ENCODE assay signal across 9 cellular contexts in genomic region chr7:131753620-131754222, GRCh38.
DNase-seq lines count a peak whose midpoint lies in the region; ATAC-seq, FAIRE-seq and TF ChIP-seq lines count a peak whose summit lies in the region.
"Had no signal": no experiment of that assay in that cellular context is flagged by ENCODE, and none has a peak within 500 bp of the region (broad histone marks: within the 10 kb centered on the region; RNA-seq: fewer than 3 reads in every experiment).

No MANE protein-coding gene starts in this region.

- H4K20me1 ChIP-seq in SU-DHL-6 (ENCODE audit: low read depth, low read length): no peaks in the 10 kb centered on the region
- H4K20me1 ChIP-seq in keratinocyte (ENCODE audit: control insufficient read depth, extremely low read depth, insufficient read depth, low read length): no peaks in the 10 kb centered on the region

- H3K27me3 Mint-ChIP-seq in CD4-positive, alpha-beta T cell: peaks cover 16% of the 10 kb centered on the region

- TF ChIP-seq POLR2A in uterus (IDR thresholded peaks at IDR 0.05): no peak

- H3K4me3 Mint-ChIP-seq in CD4-positive, alpha-beta T cell: no peak overlapping the region
- H3K4me3 Mint-ChIP-seq: activated CD8-positive, alpha-beta T cell treated with anti-CD3 and anti-CD28 coated beads, Interleukin-2, amount 10 ng/mL, durations not matched to agents 7 days and 5 days had no signal

- no peaks in the 10 kb centered on the region for H3K36me3 Mint-ChIP-seq in CD4-positive, alpha-beta T cell (ENCODE audit: low read depth)

- no peaks in the 10 kb centered on the region for H3F3A ChIP-seq in SU-DHL-6 (ENCODE audit: insufficient read depth)

- H3K4me3 ChIP-seq in SU-DHL-6 (ENCODE audit: insufficient read depth, low read length, poor library complexity, severe bottlenecking) (no peak overlapping the region), keratinocyte (ENCODE audit: control insufficient read depth in 2 of 3, extremely low read depth in 1 of 3, insufficient read depth in 2 of 3, low read depth in 1 of 3, low read length in 3 of 3) (no peak overlapping the region), uterus (no peak overlapping the region)

- no peaks in the 10 kb centered on the region for H3K9me2 ChIP-seq in SU-DHL-6 (replicated peaks; ENCODE audit: insufficient read depth, low read length)

- no peaks in the 10 kb centered on the region for H3K4me1 ChIP-seq in keratinocyte (ENCODE audit: control insufficient read depth, extremely low read depth, insufficient read depth, low read length)
- no peaks in the 10 kb centered on the region for H3K4me1 ChIP-seq in uterus

- H3K4me2 ChIP-seq in SU-DHL-6 (ENCODE audit: low read depth, low read length, poor library complexity, severe bottlenecking): no peak overlapping the region
- H3K4me2 ChIP-seq in keratinocyte (ENCODE audit: control insufficient read depth, extremely low read depth, insufficient read depth, low read depth, low read length): no peak overlapping the region

- FAIRE-seq in keratinocyte (lab: Jason Lieb, UNC): peak; percentile 67

- no peak overlapping the region for H3K27ac Mint-ChIP-seq in CD4-positive, alpha-beta T cell
- H3K27ac Mint-ChIP-seq: activated CD8-positive, alpha-beta T cell treated with anti-CD3 and anti-CD28 coated beads, Interleukin-2, amount 10 ng/mL, durations not matched to agents 7 days and 5 days had no signal

- H3K36me3 ChIP-seq in SU-DHL-6 (ENCODE audit: low read length) (no peaks in the 10 kb centered on the region), keratinocyte (ENCODE audit: control insufficient read depth in 2 of 2, extremely low read depth in 1 of 2, insufficient read depth in 2 of 2, low read length in 2 of 2) (no peaks in the 10 kb centered on the region), uterus (no peaks in the 10 kb centered on the region)

- H3K9ac ChIP-seq in SU-DHL-6 (ENCODE audit: low read length) (no peak overlapping the region), keratinocyte (ENCODE audit: control insufficient read depth, extremely low read depth, insufficient read depth, low read length) (no peak overlapping the region)

- H3K79me2 ChIP-seq in SU-DHL-6 (ENCODE audit: insufficient read depth, low read length): no peaks in the 10 kb centered on the region
- no peaks in the 10 kb centered on the region for H3K79me2 ChIP-seq in keratinocyte (ENCODE audit: control insufficient read depth, insufficient read depth, low read length)

- no peaks in the 10 kb centered on the region for H3K4me1 Mint-ChIP-seq in CD4-positive, alpha-beta T cell (ENCODE audit: low read depth)

- no peaks in the 10 kb centered on the region for H3K9me3 Mint-ChIP-seq in CD4-positive, alpha-beta T cell

- TF ChIP-seq CTCF in SU-DHL-6 (IDR thresholded peaks at IDR 0.05; ENCODE audit: insufficient read depth, low read length, poor library complexity, severe bottlenecking) (peak; percentile 53), keratinocyte (optimal IDR thresholded peaks at IDR 0.05 in 1 of 3, IDR thresholded peaks at IDR 0.05 in 1 of 3, conservative IDR thresholded peaks at IDR 0.05 in 1 of 3; ENCODE audit: extremely low read depth in 1 of 3, insufficient read depth in 2 of 3, low read length in 3 of 3) (peak; percentile 59 to 75 (median 69)), uterus (IDR thresholded peaks at IDR 0.05) (no peak)
- no peak for TF ChIP-seq CTCF in CD4-positive, alpha-beta T cell (IDR thresholded peaks at IDR 0.05)

- dilution Hi-C loops in keratinocyte (cut with MboI; ENCODE audit: extremely low pct_ligation_motif_present, low sequenced_read_pairs): no loop called here

- peak; percentile 20 for DNase-seq in DMS 273 treated with DMSO at 0.1 percent for 48 hours (lab: John Stamatoyannopoulos, UW)
- peak; percentile 51 for DNase-seq in HT-29 (ENCODE audit: low spot score)
- no peak for DNase-seq in keratinocyte (ENCODE audit: low read depth, low spot score)
- DNase-seq in CD4-positive, alpha-beta T cell: no peak
- no peak for DNase-seq in uterus
- DNase-seq in activated effector memory CD4-positive, alpha-beta T cell treated with Interleukin-2 at 50 U/mL for 16 hours: no peak
- DNase-seq: activated CD8-positive, alpha-beta T cell treated with anti-CD3 and anti-CD28 coated beads, Interleukin-2, amount 10 ng/mL, durations not matched to agents 7 days and 5 days had no signal

- H3K27ac ChIP-seq in SU-DHL-6 (ENCODE audit: low read depth, low read length) (no peak overlapping the region), keratinocyte (ENCODE audit: control insufficient read depth, insufficient read depth, low read length) (no peak overlapping the region), uterus (no peak overlapping the region)
- H3K27ac ChIP-seq in CD4-positive, alpha-beta T cell (ENCODE audit: low read depth, low read length): no peak overlapping the region

- POLR2A ChIA-PET in CD4-positive, alpha-beta T cell (lab: Charles Lee): no interaction called here

- H2AFZ ChIP-seq in SU-DHL-6 (ENCODE audit: low read depth, low read length, severe bottlenecking) (no peak overlapping the region), keratinocyte (ENCODE audit: control insufficient read depth, low read length) (no peak overlapping the region)

- H3K9me3 ChIP-seq in SU-DHL-6 (ENCODE audit: insufficient read depth, low read length) (no peaks in the 10 kb centered on the region), keratinocyte (ENCODE audit: control insufficient read depth, low read depth, low read length) (no peaks in the 10 kb centered on the region), uterus (no peaks in the 10 kb centered on the region)
- H3K9me3 ChIP-seq in CD4-positive, alpha-beta T cell (ENCODE audit: control insufficient read depth, low read length): no peaks in the 10 kb centered on the region

- H3K27me3 ChIP-seq in SU-DHL-6 (ENCODE audit: low read length) (no peaks in the 10 kb centered on the region; the same call in 1 of the 2 replicates), keratinocyte (ENCODE audit: control insufficient read depth, extremely low read depth, insufficient read depth, low read length) (no peaks in the 10 kb centered on the region), uterus (no peaks in the 10 kb centered on the region)
- no peaks in the 10 kb centered on the region for H3K27me3 ChIP-seq in CD4-positive, alpha-beta T cell (ENCODE audit: control insufficient read depth, insufficient read depth, low read length)

- CTCF ChIA-PET in CD4-positive, alpha-beta T cell (lab: Charles Lee): no interaction called here

- intact Hi-C loops in CD4-positive, alpha-beta T cell (cut with DNase I, micrococcal nuclease): no loop called here
- intact Hi-C loops in uterus (cut with DNase I; ENCODE audit: low total_unique reads): no loop called here

- no peak for ATAC-seq in GM18870 (IDR thresholded peaks at IDR 0.05; ENCODE audit: unreplicated experiment)
- ATAC-seq in CD4-positive, alpha-beta T cell (ENCODE audit: poor library complexity): no peak
- ATAC-seq: activated CD8-positive, alpha-beta T cell treated with anti-CD3 and anti-CD28 coated beads, Interleukin-2, amount 10 ng/mL, durations not matched to agents 7 days and 5 days had no signal

- H3K9me1 ChIP-seq in keratinocyte (ENCODE audit: control insufficient read depth, extremely low read depth, insufficient read depth, low read length): no peaks in the 10 kb centered on the region

Comparison
In these comparisons a context has a peak if more than half of its experiments do, and no peak if none do; other contexts are left out.
1. DNase-seq: peak in DMS 273 treated with DMSO at 0.1 percent for 48 hours (single experiment) and HT-29 (single experiment); none in keratinocyte (single experiment), CD4-positive, alpha-beta T cell (0 of 10), uterus (0 of 2) and activated effector memory CD4-positive, alpha-beta T cell treated with Interleukin-2 at 50 U/mL for 16 hours (single experiment).
2. CTCF ChIP-seq: peak in SU-DHL-6 (single experiment) and keratinocyte (3 of 3); none in CD4-positive, alpha-beta T cell (single experiment) and uterus (0 of 4).